Comparison of ENCODE assay signal across 8 cellular contexts in the genomic region with DNA sequence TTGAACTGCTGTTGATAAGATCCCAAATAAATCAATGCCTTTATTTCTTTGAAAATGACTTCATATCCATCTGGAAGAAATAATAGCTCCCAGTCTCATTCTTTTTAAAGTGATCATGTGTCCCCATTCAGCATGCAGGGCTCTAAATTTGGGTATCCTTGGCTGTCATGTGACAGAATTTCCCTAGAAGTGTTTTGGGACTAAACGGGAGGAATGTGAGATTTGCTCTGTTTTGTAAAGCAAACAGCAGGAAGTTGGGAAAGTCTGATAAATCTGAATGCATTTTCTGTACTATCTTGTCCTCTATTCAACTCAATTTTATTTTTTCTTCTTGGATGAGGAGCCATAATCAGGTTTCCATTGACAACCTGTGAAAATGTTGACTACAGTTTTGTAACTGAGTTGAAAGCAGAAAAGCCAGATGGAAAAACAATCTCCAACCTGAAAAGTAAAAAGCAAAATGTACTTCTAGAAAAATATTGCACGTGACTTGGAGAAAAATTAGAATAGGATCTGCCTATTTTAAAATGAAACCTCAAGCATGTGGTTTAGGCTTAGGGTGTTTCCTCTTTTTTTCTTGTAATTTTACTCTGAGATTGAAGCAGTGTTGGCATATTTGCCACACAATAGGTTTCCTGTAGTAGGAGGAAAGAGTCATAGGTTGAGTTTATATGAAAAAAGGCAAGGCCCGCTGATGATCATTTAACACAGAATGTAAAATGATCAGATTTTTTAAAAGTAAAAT.
DNase-seq lines count a peak whose midpoint lies in the region; ATAC-seq and TF ChIP-seq lines count a peak whose summit lies in the region.

No MANE protein-coding gene starts in this region.

- H3K36me3 Mint-ChIP-seq in CD4-positive, alpha-beta T cell (ENCODE audit: low read depth) = peaks cover 4% of the 10 kb centered on the region
- H3K36me3 Mint-ChIP-seq in neural progenitor cell = no peaks in the 10 kb centered on the region

- DNase-seq in CD4-positive, alpha-beta T cell = no peak
- peak; percentile 3 for DNase-seq in NAMALWA (ENCODE audit: low spot score)
- no peak for DNase-seq in effector memory CD4-positive, alpha-beta T cell
- DNase-seq in neural progenitor cell (ENCODE audit: low spot score) = no peak
- DNase-seq in DMS153 (lab: John Stamatoyannopoulos, UW) = no peak
- no peak for DNase-seq in BE2C

- intact Hi-C loops in CD4-positive, alpha-beta T cell (cut with DNase I, micrococcal nuclease) = loop anchor here in 1 of 2 experiments (1.0 kb wide), 1 partner anchor 10 kb away; no protein-coding TSS in a partner anchor

- H3K36me3 ChIP-seq in effector memory CD4-positive, alpha-beta T cell (ENCODE audit: control insufficient read depth, insufficient read depth, low read length) = no peaks in the 10 kb centered on the region
- H3K36me3 ChIP-seq in neural progenitor cell (no peaks in the 10 kb centered on the region), BE2C (no peaks in the 10 kb centered on the region)

- no peak overlapping the region for H3K9ac ChIP-seq in neural progenitor cell

- H2AFZ ChIP-seq in neural progenitor cell (replicated peaks) = peak overlapping the region; percentile 4

- H3K4me2 ChIP-seq in neural progenitor cell = no peak overlapping the region

- H4K20me1 ChIP-seq in neural progenitor cell (ENCODE audit: low read depth) = no peaks in the 10 kb centered on the region

- ATAC-seq in CD4-positive, alpha-beta T cell (ENCODE audit: poor library complexity) = peak; percentile 86
- ATAC-seq in GM19452 (IDR thresholded peaks at IDR 0.05; ENCODE audit: unreplicated experiment) (no peak), HG02973 (IDR thresholded peaks at IDR 0.05; ENCODE audit: unreplicated experiment) (no peak)

- TF ChIP-seq CTCF in CD4-positive, alpha-beta T cell (IDR thresholded peaks at IDR 0.05) = no peak
- TF ChIP-seq CTCF in neural progenitor cell (IDR thresholded peaks at IDR 0.05) (no peak), BE2C (IDR thresholded peaks at IDR 0.05; ENCODE audit: low read depth, low read length) (no peak)

- POLR2A ChIA-PET in CD4-positive, alpha-beta T cell (lab: Charles Lee) = interaction anchor here (0.7 to 5.0 kb wide), 12 partner anchors 10 to 77 kb away, joined by 3 to 24 read pairs (median 4); a partner anchor contains a TSS

- H3F3A ChIP-seq in neural progenitor cell (ENCODE audit: low read depth) = no peaks in the 10 kb centered on the region

- no peaks in the 10 kb centered on the region for H3K27me3 ChIP-seq in CD4-positive, alpha-beta T cell (ENCODE audit: control insufficient read depth, insufficient read depth, low read length)
- no peaks in the 10 kb centered on the region for H3K27me3 ChIP-seq in effector memory CD4-positive, alpha-beta T cell (replicated peaks; ENCODE audit: control insufficient read depth, insufficient read depth, low read length, poor library complexity, severe bottlenecking)
- H3K27me3 ChIP-seq in neural progenitor cell (no peaks in the 10 kb centered on the region), BE2C (no peaks in the 10 kb centered on the region)

- H3K79me2 ChIP-seq in neural progenitor cell (ENCODE audit: low read depth) = no peaks in the 10 kb centered on the region

- H3K27ac Mint-ChIP-seq in CD4-positive, alpha-beta T cell = peak overlapping the region; percentile 96
- H3K27ac Mint-ChIP-seq in neural progenitor cell = no peak overlapping the region

- H3K4me3 Mint-ChIP-seq in CD4-positive, alpha-beta T cell = peak overlapping the region; percentile 59
- H3K4me3 Mint-ChIP-seq in neural progenitor cell = no peak overlapping the region

- peaks cover 84% of the 10 kb centered on the region for H3K4me1 Mint-ChIP-seq in CD4-positive, alpha-beta T cell (ENCODE audit: low read depth)
- peaks cover 3% of the 10 kb centered on the region for H3K4me1 Mint-ChIP-seq in neural progenitor cell

- H3K27me3 Mint-ChIP-seq in CD4-positive, alpha-beta T cell = no peaks in the 10 kb centered on the region
- peaks cover 2% of the 10 kb centered on the region for H3K27me3 Mint-ChIP-seq in neural progenitor cell (ENCODE audit: insufficient read depth, low read depth)

- H3K9me3 Mint-ChIP-seq in CD4-positive, alpha-beta T cell = peaks cover 2% of the 10 kb centered on the region
- H3K9me3 Mint-ChIP-seq in neural progenitor cell = no peaks in the 10 kb centered on the region

- no peak overlapping the region for H3K4me3 ChIP-seq in effector memory CD4-positive, alpha-beta T cell (ENCODE audit: insufficient read depth, low read depth, low read length, poor library complexity, severe bottlenecking)
- H3K4me3 ChIP-seq in neural progenitor cell (no peak overlapping the region), BE2C (ENCODE audit: low read depth, low read length) (no peak overlapping the region)

- H3K9me3 ChIP-seq in CD4-positive, alpha-beta T cell (ENCODE audit: control insufficient read depth, low read length) = no peaks in the 10 kb centered on the region
- H3K9me3 ChIP-seq in effector memory CD4-positive, alpha-beta T cell (ENCODE audit: control insufficient read depth, low read length) = no peaks in the 10 kb centered on the region
- H3K9me3 ChIP-seq in neural progenitor cell (ENCODE audit: low read depth) (no peaks in the 10 kb centered on the region), BE2C (no peaks in the 10 kb centered on the region)

- CTCF ChIA-PET in CD4-positive, alpha-beta T cell (lab: Charles Lee) = no interaction called here

- peak overlapping the region; percentile 84 for H3K27ac ChIP-seq in CD4-positive, alpha-beta T cell (ENCODE audit: low read depth, low read length)
- peak overlapping the region; percentile 62 for H3K27ac ChIP-seq in effector memory CD4-positive, alpha-beta T cell (ENCODE audit: insufficient read depth, low read length, poor library complexity, severe bottlenecking)
- H3K27ac ChIP-seq in neural progenitor cell = no peak overlapping the region

- H3K4me1 ChIP-seq in effector memory CD4-positive, alpha-beta T cell (ENCODE audit: control insufficient read depth, insufficient read depth, low read length, poor library complexity, severe bottlenecking) = peaks cover 20% of the 10 kb centered on the region
- H3K4me1 ChIP-seq in neural progenitor cell = no peaks in the 10 kb centered on the region
- no peaks in the 10 kb centered on the region for H3K4me1 ChIP-seq in BE2C
